In the genomic region with DNA sequence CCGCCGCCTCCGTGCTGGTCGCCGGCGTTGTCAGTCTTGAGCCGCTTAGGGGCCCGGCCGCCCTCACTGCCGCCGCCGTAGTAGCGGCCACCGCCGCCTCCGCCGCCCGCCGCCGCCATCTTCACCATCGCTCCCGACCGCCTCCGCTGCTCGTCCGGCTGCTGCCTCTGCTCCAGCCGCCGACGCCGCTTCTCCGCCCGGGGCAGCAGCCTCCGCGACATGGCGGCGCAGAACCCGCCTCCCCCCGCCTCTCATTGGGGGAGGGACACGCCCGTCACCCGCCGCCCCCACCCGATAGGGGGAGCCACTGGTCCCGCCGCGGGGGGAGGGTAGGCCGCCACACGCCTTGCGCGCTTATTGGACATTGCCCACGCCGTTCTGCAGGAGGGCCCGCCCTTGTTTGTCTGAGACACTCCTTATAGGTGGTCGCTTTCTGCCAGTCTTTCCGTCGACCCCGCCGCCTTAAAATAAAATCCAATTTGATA, we compare ENCODE assay signal across 8 cellular contexts. TPM values are rescaled to one million over a fixed set of nuclear protein-coding genes. Genes with fewer than 3 reads are reported as not detected.
DNase-seq lines count a peak whose midpoint lies in the region; FAIRE-seq and TF ChIP-seq lines count a peak whose summit lies in the region.

A gene (minus strand): TSS at position 241 of the 485 bp plus-strand sequence. CDS start 20 bp downstream, at position 221.

- peak; percentile 98 for DNase-seq in GM03348 (ENCODE audit: low spot score)
- DNase-seq in H54 (ENCODE audit: insufficient read length, low spot score): no peak
- no peak for DNase-seq in NCI-H460 (ENCODE audit: extremely low read depth, low read depth)
- DNase-seq in activated naive CD4-positive, alpha-beta T cell (lab: John Stamatoyannopoulos, UW): peak; percentile 99
- peak; percentile 100 for DNase-seq in cardiac septum (ENCODE audit: low spot score)
- no peak for DNase-seq in dedifferentiated amniotic fluid mesenchymal stem cell (ENCODE audit: extremely low spot score)
- no peak for DNase-seq in amniotic stem cell (lab: John Stamatoyannopoulos, UW)

- H3K4me3 ChIP-seq in rectal smooth muscle tissue (ENCODE audit: low read length): peak within 1 kb of the TSS; percentile 75

- peaks cover 14% of the 10 kb centered on the region for H3K4me1 ChIP-seq in rectal smooth muscle tissue (ENCODE audit: control insufficient read depth, insufficient read depth, low read length)

- TF ChIP-seq POLR2A in H54 (IDR thresholded peaks at IDR 0.05; ENCODE audit: low read depth, low read length): peak; percentile 74

- H3K36me3 ChIP-seq in rectal smooth muscle tissue (ENCODE audit: control insufficient read depth, insufficient read depth, low read length): peaks cover 29% of the 10 kb centered on the region

- no peaks in the 10 kb centered on the region for H3K27me3 ChIP-seq in rectal smooth muscle tissue (ENCODE audit: control insufficient read depth, insufficient read depth, low read length)

- intact Hi-C loops in cardiac septum (cut with DNase I): loop anchor here (2.0 to 5.0 kb wide), 4 partner anchors 19 to 232 kb away; a partner anchor contains a TSS

- peak within 1 kb of the TSS; percentile 53 for H3K9ac ChIP-seq in rectal smooth muscle tissue (ENCODE audit: low read length)

- no peak for FAIRE-seq in H54 (lab: Jason Lieb, UNC)

- H3K27ac ChIP-seq in rectal smooth muscle tissue (ENCODE audit: low read depth, low read length): peak within 1 kb of the TSS; percentile 100

RNA-seq across cellular contexts. Expression of the gene that starts here (rescaled TPM):
- total RNA-seq in NCI-H460 (2014; rRNA removed; shearing (Covaris generic)): 236 and 238 TPM in 2 replicates
- 249 and 252 TPM in 2 replicates for polyA plus RNA-seq in NCI-H460 (2014; cell fraction: nucleus; rRNA removed)
- total RNA-seq in cardiac septum: 136 TPM

Comparison
In these comparisons a context has a peak if more than half of its experiments do, and no peak if none do; other contexts are left out.
1. DNase-seq: peak in GM03348 (single experiment), activated naive CD4-positive, alpha-beta T cell (4 of 4) and cardiac septum (single experiment); none in H54 (single experiment), NCI-H460 (single experiment), dedifferentiated amniotic fluid mesenchymal stem cell (single experiment) and amniotic stem cell (single experiment).